In the genomic region with DNA sequence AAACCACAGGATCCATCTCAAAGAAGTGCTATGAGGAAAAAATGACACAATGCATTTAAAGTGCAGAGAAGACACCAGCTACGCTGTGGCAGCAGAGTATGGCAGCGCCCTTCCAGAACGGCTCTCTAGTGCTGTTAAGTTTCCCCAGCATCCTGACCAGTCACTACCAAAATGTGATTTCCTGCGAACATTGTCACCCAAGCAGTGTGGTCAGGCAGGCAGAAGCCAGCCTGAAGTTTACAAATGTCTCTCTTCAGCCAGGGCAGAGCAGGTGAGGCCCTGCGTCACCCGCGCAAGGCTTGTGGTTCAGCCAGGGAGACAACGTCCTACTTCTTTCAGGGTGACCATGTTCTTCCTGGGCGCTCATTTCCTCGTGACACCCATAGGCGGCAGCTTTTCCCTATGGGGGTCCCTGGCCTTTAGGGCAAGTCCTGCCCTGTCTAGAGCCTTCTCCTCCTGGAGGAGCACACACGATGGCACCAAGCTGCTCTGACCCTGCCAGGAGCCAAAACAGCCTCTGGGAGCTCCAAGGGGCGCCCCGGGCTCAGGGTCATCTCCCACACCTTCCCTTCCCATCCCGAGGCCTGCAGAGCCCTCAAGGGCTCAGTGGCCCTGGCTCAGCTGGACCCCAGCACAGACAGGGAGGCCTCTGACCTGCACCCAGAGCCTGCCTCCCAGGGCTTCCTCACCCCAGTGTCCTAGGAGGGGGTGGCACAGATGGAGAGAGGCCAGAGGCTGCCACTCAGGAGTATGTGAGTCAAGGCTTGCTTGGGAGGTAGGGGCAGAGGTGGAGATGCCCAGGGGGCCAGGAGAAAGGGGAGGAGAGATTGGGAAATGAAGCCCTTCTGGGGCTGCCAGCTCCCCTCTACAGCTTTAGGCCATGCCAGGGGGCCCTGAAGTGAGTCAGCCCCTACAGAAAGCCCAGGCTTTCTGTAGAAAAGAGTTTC, we compare ENCODE assay signal across 1 cellular context.
A peak's percentile ranks its signal among the peaks of the same experiment; 100 is the strongest.
TF ChIP-seq lines count a peak whose summit lies in the region.

No MANE protein-coding gene starts in this region.

TF ChIP-seq in HepG2, 621 proteins besides CTCF, POLR2A, EP300 and RAD21 (continued from another document and continues in another):
- TF ChIP-seq, protein P1, sequence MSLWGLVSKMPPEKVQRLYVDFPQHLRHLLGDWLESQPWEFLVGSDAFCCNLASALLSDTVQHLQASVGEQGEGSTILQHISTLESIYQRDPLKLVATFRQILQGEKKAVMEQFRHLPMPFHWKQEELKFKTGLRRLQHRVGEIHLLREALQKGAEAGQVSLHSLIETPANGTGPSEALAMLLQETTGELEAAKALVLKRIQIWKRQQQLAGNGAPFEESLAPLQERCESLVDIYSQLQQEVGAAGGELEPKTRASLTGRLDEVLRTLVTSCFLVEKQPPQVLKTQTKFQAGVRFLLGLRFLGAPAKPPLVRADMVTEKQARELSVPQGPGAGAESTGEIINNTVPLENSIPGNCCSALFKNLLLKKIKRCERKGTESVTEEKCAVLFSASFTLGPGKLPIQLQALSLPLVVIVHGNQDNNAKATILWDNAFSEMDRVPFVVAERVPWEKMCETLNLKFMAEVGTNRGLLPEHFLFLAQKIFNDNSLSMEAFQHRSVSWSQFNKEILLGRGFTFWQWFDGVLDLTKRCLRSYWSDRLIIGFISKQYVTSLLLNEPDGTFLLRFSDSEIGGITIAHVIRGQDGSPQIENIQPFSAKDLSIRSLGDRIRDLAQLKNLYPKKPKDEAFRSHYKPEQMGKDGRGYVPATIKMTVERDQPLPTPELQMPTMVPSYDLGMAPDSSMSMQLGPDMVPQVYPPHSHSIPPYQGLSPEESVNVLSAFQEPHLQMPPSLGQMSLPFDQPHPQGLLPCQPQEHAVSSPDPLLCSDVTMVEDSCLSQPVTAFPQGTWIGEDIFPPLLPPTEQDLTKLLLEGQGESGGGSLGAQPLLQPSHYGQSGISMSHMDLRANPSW (CRISPR knock-in tag; IDR thresholded peaks at IDR 0.05; ENCODE audit: borderline replicate concordance), result no peak
- TF ChIP-seq KAT8 (CRISPR knock-in tag; IDR thresholded peaks at IDR 0.05), result no peak; the same call in 1 of the 2 replicates
- 0 out of 2 replicates have a peak, but pooled peaks have one; percentile 68 for TF ChIP-seq ZNF230 (CRISPR knock-in tag; IDR thresholded peaks at IDR 0.05)
- TF ChIP-seq MAFG (CRISPR knock-in tag; IDR thresholded peaks at IDR 0.05), result no peak
- TF ChIP-seq ZNF160 (CRISPR knock-in tag; IDR thresholded peaks at IDR 0.05), result peak; percentile 52; the same call in 1 of the 2 replicates
- TF ChIP-seq ZSCAN20 (CRISPR knock-in tag; IDR thresholded peaks at IDR 0.05; ENCODE audit: borderline replicate concordance), result no peak
- no peak for TF ChIP-seq SNRNP70 (IDR thresholded peaks at IDR 0.05; ENCODE audit: low read depth, low read length)
- no peak for TF ChIP-seq PHF20 (CRISPR knock-in tag; IDR thresholded peaks at IDR 0.05)
- TF ChIP-seq, protein P2, sequence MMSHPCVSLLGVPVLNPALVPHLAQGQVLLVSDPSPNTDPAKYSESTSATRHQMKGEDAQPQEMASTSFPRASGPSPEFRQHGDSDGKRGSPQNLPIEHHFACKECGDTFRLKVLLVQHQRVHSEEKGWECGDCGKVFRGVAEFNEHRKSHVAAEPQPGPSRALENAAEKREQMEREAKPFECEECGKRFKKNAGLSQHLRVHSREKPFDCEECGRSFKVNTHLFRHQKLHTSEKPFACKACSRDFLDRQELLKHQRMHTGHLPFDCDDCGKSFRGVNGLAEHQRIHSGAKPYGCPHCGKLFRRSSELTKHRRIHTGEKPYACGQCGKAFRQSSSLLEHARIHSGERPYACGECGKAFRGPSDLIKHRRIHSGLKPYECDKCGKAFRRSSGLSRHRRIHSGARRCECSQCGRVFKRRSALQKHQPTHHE (CRISPR knock-in tag; IDR thresholded peaks at IDR 0.05; ENCODE audit: borderline replicate concordance), result no peak; the same call in 1 of the 2 replicates
- TF ChIP-seq ZNF670 (CRISPR knock-in tag; IDR thresholded peaks at IDR 0.05; ENCODE audit: borderline replicate concordance), result no peak
- peak; percentile 62; the same call in 1 of the 2 replicates for TF ChIP-seq BRD4 (CRISPR knock-in tag; IDR thresholded peaks at IDR 0.05)
- TF ChIP-seq, protein P3, sequence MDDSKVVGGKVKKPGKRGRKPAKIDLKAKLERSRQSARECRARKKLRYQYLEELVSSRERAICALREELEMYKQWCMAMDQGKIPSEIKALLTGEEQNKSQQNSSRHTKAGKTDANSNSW (CRISPR knock-in tag; IDR thresholded peaks at IDR 0.05; ENCODE audit: borderline replicate concordance), result no peak
- TF ChIP-seq, protein P4, sequence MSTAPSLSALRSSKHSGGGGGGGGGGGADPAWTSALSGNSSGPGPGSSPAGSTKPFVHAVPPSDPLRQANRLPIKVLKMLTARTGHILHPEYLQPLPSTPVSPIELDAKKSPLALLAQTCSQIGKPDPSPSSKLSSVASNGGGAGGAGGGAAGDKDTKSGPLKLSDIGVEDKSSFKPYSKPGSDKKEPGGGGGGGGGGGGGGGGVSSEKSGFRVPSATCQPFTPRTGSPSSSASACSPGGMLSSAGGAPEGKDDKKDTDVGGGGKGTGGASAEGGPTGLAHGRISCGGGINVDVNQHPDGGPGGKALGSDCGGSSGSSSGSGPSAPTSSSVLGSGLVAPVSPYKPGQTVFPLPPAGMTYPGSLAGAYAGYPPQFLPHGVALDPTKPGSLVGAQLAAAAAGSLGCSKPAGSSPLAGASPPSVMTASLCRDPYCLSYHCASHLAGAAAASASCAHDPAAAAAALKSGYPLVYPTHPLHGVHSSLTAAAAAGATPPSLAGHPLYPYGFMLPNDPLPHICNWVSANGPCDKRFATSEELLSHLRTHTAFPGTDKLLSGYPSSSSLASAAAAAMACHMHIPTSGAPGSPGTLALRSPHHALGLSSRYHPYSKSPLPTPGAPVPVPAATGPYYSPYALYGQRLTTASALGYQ (CRISPR knock-in tag; IDR thresholded peaks at IDR 0.05), result peak; percentile 46; the same call in 1 of the 2 replicates
- TF ChIP-seq ZNF569 (CRISPR knock-in tag; IDR thresholded peaks at IDR 0.05; ENCODE audit: borderline replicate concordance), result no peak
- peak; percentile 55; the same call in 1 of the 2 replicates for TF ChIP-seq KDM2A (CRISPR knock-in tag; IDR thresholded peaks at IDR 0.05; ENCODE audit: borderline replicate concordance, low read depth)
- TF ChIP-seq, protein P5, sequence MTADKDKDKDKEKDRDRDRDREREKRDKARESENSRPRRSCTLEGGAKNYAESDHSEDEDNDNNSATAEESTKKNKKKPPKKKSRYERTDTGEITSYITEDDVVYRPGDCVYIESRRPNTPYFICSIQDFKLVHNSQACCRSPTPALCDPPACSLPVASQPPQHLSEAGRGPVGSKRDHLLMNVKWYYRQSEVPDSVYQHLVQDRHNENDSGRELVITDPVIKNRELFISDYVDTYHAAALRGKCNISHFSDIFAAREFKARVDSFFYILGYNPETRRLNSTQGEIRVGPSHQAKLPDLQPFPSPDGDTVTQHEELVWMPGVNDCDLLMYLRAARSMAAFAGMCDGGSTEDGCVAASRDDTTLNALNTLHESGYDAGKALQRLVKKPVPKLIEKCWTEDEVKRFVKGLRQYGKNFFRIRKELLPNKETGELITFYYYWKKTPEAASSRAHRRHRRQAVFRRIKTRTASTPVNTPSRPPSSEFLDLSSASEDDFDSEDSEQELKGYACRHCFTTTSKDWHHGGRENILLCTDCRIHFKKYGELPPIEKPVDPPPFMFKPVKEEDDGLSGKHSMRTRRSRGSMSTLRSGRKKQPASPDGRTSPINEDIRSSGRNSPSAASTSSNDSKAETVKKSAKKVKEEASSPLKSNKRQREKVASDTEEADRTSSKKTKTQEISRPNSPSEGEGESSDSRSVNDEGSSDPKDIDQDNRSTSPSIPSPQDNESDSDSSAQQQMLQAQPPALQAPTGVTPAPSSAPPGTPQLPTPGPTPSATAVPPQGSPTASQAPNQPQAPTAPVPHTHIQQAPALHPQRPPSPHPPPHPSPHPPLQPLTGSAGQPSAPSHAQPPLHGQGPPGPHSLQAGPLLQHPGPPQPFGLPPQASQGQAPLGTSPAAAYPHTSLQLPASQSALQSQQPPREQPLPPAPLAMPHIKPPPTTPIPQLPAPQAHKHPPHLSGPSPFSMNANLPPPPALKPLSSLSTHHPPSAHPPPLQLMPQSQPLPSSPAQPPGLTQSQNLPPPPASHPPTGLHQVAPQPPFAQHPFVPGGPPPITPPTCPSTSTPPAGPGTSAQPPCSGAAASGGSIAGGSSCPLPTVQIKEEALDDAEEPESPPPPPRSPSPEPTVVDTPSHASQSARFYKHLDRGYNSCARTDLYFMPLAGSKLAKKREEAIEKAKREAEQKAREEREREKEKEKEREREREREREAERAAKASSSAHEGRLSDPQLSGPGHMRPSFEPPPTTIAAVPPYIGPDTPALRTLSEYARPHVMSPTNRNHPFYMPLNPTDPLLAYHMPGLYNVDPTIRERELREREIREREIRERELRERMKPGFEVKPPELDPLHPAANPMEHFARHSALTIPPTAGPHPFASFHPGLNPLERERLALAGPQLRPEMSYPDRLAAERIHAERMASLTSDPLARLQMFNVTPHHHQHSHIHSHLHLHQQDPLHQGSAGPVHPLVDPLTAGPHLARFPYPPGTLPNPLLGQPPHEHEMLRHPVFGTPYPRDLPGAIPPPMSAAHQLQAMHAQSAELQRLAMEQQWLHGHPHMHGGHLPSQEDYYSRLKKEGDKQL (CRISPR knock-in tag; IDR thresholded peaks at IDR 0.05; ENCODE audit: low read depth), result no peak
- TF ChIP-seq GZF1 (CRISPR knock-in tag; IDR thresholded peaks at IDR 0.05), result no peak; the same call in 1 of the 2 replicates
- peak in 1 of 2 experiments; percentile 59; a peak in 1 of 4 replicates for TF ChIP-seq KLF16 (CRISPR knock-in tag; IDR thresholded peaks at IDR 0.05)
- TF ChIP-seq TOPORS (CRISPR knock-in tag; IDR thresholded peaks at IDR 0.05), result peak; percentile 85; the same call in 1 of the 2 replicates
- no peak for TF ChIP-seq RFX3 (CRISPR knock-in tag; IDR thresholded peaks at IDR 0.05)
- peak; percentile 56; the same call in 1 of the 2 replicates for TF ChIP-seq ZSCAN25 (CRISPR knock-in tag; IDR thresholded peaks at IDR 0.05)
- TF ChIP-seq, protein P6, sequence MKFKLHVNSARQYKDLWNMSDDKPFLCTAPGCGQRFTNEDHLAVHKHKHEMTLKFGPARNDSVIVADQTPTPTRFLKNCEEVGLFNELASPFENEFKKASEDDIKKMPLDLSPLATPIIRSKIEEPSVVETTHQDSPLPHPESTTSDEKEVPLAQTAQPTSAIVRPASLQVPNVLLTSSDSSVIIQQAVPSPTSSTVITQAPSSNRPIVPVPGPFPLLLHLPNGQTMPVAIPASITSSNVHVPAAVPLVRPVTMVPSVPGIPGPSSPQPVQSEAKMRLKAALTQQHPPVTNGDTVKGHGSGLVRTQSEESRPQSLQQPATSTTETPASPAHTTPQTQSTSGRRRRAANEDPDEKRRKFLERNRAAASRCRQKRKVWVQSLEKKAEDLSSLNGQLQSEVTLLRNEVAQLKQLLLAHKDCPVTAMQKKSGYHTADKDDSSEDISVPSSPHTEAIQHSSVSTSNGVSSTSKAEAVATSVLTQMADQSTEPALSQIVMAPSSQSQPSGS (CRISPR knock-in tag; IDR thresholded peaks at IDR 0.05), result no peak
- no peak for TF ChIP-seq MTF1 (CRISPR knock-in tag; IDR thresholded peaks at IDR 0.05)
- peak; percentile 69 for TF ChIP-seq ZNF263 (CRISPR knock-in tag; IDR thresholded peaks at IDR 0.05)
- TF ChIP-seq STAT5B (CRISPR knock-in tag; IDR thresholded peaks at IDR 0.05), result no peak
- TF ChIP-seq, protein P7, sequence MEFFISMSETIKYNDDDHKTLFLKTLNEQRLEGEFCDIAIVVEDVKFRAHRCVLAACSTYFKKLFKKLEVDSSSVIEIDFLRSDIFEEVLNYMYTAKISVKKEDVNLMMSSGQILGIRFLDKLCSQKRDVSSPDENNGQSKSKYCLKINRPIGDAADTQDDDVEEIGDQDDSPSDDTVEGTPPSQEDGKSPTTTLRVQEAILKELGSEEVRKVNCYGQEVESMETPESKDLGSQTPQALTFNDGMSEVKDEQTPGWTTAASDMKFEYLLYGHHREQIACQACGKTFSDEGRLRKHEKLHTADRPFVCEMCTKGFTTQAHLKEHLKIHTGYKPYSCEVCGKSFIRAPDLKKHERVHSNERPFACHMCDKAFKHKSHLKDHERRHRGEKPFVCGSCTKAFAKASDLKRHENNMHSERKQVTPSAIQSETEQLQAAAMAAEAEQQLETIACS (CRISPR knock-in tag; IDR thresholded peaks at IDR 0.05), result no peak
- TF ChIP-seq, protein P8, sequence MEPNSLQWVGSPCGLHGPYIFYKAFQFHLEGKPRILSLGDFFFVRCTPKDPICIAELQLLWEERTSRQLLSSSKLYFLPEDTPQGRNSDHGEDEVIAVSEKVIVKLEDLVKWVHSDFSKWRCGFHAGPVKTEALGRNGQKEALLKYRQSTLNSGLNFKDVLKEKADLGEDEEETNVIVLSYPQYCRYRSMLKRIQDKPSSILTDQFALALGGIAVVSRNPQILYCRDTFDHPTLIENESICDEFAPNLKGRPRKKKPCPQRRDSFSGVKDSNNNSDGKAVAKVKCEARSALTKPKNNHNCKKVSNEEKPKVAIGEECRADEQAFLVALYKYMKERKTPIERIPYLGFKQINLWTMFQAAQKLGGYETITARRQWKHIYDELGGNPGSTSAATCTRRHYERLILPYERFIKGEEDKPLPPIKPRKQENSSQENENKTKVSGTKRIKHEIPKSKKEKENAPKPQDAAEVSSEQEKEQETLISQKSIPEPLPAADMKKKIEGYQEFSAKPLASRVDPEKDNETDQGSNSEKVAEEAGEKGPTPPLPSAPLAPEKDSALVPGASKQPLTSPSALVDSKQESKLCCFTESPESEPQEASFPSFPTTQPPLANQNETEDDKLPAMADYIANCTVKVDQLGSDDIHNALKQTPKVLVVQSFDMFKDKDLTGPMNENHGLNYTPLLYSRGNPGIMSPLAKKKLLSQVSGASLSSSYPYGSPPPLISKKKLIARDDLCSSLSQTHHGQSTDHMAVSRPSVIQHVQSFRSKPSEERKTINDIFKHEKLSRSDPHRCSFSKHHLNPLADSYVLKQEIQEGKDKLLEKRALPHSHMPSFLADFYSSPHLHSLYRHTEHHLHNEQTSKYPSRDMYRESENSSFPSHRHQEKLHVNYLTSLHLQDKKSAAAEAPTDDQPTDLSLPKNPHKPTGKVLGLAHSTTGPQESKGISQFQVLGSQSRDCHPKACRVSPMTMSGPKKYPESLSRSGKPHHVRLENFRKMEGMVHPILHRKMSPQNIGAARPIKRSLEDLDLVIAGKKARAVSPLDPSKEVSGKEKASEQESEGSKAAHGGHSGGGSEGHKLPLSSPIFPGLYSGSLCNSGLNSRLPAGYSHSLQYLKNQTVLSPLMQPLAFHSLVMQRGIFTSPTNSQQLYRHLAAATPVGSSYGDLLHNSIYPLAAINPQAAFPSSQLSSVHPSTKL (CRISPR knock-in tag; IDR thresholded peaks at IDR 0.05), result peak; percentile 40; the same call in 1 of the 2 replicates
- peak; percentile 80; the same call in 1 of the 2 replicates for TF ChIP-seq ZNF274 (CRISPR knock-in tag; IDR thresholded peaks at IDR 0.05)
- TF ChIP-seq ZFAT (CRISPR knock-in tag; conservative IDR thresholded peaks at IDR 0.05), result no peak
- TF ChIP-seq, protein P9, sequence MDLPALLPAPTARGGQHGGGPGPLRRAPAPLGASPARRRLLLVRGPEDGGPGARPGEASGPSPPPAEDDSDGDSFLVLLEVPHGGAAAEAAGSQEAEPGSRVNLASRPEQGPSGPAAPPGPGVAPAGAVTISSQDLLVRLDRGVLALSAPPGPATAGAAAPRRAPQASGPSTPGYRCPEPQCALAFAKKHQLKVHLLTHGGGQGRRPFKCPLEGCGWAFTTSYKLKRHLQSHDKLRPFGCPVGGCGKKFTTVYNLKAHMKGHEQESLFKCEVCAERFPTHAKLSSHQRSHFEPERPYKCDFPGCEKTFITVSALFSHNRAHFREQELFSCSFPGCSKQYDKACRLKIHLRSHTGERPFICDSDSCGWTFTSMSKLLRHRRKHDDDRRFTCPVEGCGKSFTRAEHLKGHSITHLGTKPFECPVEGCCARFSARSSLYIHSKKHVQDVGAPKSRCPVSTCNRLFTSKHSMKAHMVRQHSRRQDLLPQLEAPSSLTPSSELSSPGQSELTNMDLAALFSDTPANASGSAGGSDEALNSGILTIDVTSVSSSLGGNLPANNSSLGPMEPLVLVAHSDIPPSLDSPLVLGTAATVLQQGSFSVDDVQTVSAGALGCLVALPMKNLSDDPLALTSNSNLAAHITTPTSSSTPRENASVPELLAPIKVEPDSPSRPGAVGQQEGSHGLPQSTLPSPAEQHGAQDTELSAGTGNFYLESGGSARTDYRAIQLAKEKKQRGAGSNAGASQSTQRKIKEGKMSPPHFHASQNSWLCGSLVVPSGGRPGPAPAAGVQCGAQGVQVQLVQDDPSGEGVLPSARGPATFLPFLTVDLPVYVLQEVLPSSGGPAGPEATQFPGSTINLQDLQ (CRISPR knock-in tag; IDR thresholded peaks at IDR 0.05), result no peak
